17 cellular contexts compared by ENCODE assay signal in the genomic region with DNA sequence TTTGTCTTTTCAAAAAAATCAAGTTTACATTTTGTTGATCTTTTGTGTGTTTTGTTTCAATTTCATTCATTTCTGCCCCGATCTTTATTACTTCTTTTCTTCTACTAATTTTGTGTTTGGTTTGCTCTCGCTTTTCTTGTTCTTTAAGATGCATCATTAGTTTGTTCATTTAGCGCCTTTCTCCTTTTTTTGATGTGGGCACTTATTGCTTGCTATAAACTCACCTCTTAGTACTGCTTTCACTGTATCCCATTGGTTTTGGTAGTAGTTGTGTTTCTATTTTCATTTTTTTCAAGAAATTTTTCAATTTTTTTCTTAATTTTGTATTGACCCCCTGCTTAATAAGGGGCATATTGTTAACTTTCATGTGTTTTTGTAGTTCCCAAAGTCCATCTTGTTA.
"Had no signal": no experiment of that assay in that cellular context is flagged by ENCODE, and none has a peak within 500 bp of the region (broad histone marks: within the 10 kb centered on the region; RNA-seq: fewer than 3 reads in every experiment).

No MANE protein-coding gene starts in this region.

- H3K27ac Mint-ChIP-seq: naive thymus-derived CD8-positive, alpha-beta T cell; stimulated activated effector memory CD8-positive, alpha-beta T cell treated with anti-CD3 and anti-CD28 coated beads, Interleukin-12 subunit alpha, Interleukin-12 subunit beta, amount 100 ng/mL, for 72 hours; T-helper 2 cell treated with Interferon-gamma antibody and Interleukin-4, amounts not matched to agents 5 μg/mL and 100 μg/mL, for 36 hours had no signal

- DNase-seq: activated CD8-positive, alpha-beta memory T cell treated with anti-CD3 and anti-CD28 coated beads for 24 hours; activated naive CD4-positive, alpha-beta T cell; activated T-cell treated with anti-CD3 and anti-CD28 coated beads for 4 hours; amygdala; brain microvascular endothelial cell; effector memory CD4-positive, alpha-beta T cell; heart right ventricle; left lung; naive thymus-derived CD8-positive, alpha-beta T cell; nucleus accumbens; SW 1271; upper lobe of left lung had no signal

- H3K4me3 Mint-ChIP-seq: naive thymus-derived CD8-positive, alpha-beta T cell; stimulated activated effector memory CD8-positive, alpha-beta T cell treated with anti-CD3 and anti-CD28 coated beads, Interleukin-12 subunit alpha, Interleukin-12 subunit beta, amount 100 ng/mL, for 72 hours; T-helper 2 cell treated with Interferon-gamma antibody and Interleukin-4, amounts not matched to agents 5 μg/mL and 100 μg/mL, for 36 hours had no signal

- FAIRE-seq: frontal cortex, keratinocyte had no signal

- H3K27me3 Mint-ChIP-seq: naive thymus-derived CD8-positive, alpha-beta T cell had no signal

- ATAC-seq: heart right ventricle; left lung; mucosa of descending colon; naive thymus-derived CD8-positive, alpha-beta T cell had no signal
